Comparison of ENCODE assay signal across 18 cellular contexts in genomic region chr1:217010253-217010652, GRCh38.
DNase-seq lines count a peak whose midpoint lies in the region; ATAC-seq, FAIRE-seq and TF ChIP-seq lines count a peak whose summit lies in the region.
"Had no signal": no experiment of that assay in that cellular context is flagged by ENCODE, and none has a peak within 500 bp of the region (broad histone marks: within the 10 kb centered on the region; RNA-seq: fewer than 3 reads in every experiment).

No MANE protein-coding gene starts in this region.

- peak; percentile 56 for ATAC-seq in HG02938 (IDR thresholded peaks at IDR 0.05; ENCODE audit: unreplicated experiment)
- ATAC-seq in GM12878 = peak; percentile 46; the same call in 1 of the 3 replicates
- ATAC-seq in foreskin keratinocyte = peak; percentile 70
- ATAC-seq in HG02623 (IDR thresholded peaks at IDR 0.05; ENCODE audit: unreplicated experiment) = no peak
- ATAC-seq: K562 had no signal

- H3K4me3 ChIP-seq in GM12878 = no peak overlapping the region
- H3K4me3 ChIP-seq: GM23248, K562 had no signal

- CTCF ChIA-PET in GM12878 (lab: Yijun Ruan, JAX) = no interaction called here

- TF ChIP-seq EP300 in GM12878 (IDR thresholded peaks at IDR 0.05; ENCODE audit: borderline replicate concordance in 1 of 2, control insufficient read depth in 1 of 2, low read depth in 2 of 2, low read length in 2 of 2) = no peak

- H3K27me3 ChIP-seq in GM12878 (replicated peaks in 1 of 2; ENCODE audit: control insufficient read depth in 2 of 2, insufficient read depth in 2 of 2, low read length in 1 of 2) (no peaks in the 10 kb centered on the region), foreskin keratinocyte (no peaks in the 10 kb centered on the region)

- H4K20me1 ChIP-seq in GM12878 (ENCODE audit: control insufficient read depth, insufficient read depth) = no peaks in the 10 kb centered on the region

- intact Hi-C loops in GM12878 (cut with micrococcal nuclease; ENCODE audit: unreplicated experiment) = no loop called here

- H2AFZ ChIP-seq in GM12878 (ENCODE audit: control insufficient read depth, low read depth, low read length) = no peak overlapping the region
- H2AFZ ChIP-seq: GM23248 had no signal

- TF ChIP-seq RAD21 in GM12878 (IDR thresholded peaks at IDR 0.05; ENCODE audit: insufficient read depth, low read depth, low read length) = no peak

- TF ChIP-seq CTCF in GM12878 (IDR thresholded peaks at IDR 0.05 in 2 of 3, conservative IDR thresholded peaks at IDR 0.05 in 1 of 3; ENCODE audit: control insufficient read depth in 2 of 3, extremely low read depth in 1 of 3, insufficient read depth in 1 of 3, low read depth in 3 of 3, low read length in 3 of 3) (no peak), foreskin keratinocyte (conservative IDR thresholded peaks at IDR 0.05) (no peak), D721Med (IDR thresholded peaks at IDR 0.05; ENCODE audit: insufficient read depth, missing control alignments) (no peak)

- no peaks in the 10 kb centered on the region for H3K79me2 ChIP-seq in GM12878 (ENCODE audit: control insufficient read depth, insufficient read depth, low read length)

- POLR2A ChIA-PET in GM12878 (lab: Charles Lee) = no interaction called here

- H3K4me2 ChIP-seq in GM12878 (ENCODE audit: control insufficient read depth, insufficient read depth) = no peak overlapping the region

- 0% methylated on average over 2 of the region's 2 CpGs for WGBS in GM12878 (ENCODE audit: insufficient coverage, insufficient replicate concordance, low lambda C conversion rate, missing lambda C conversion rate)

- in situ Hi-C loops in GM12878 (cut with MboI) = no loop called here

- DNase-seq in Ammon's horn (ENCODE audit: low spot score) (peak; percentile 20), GM12878 (ENCODE audit: low read depth, low spot score) (no peak), foreskin keratinocyte (no peak), D721Med (ENCODE audit: insufficient read length, low spot score) (no peak), SKM-1 (lab: John Stamatoyannopoulos, UW; ENCODE audit: unreplicated experiment) (no peak), DMS79 (lab: John Stamatoyannopoulos, UW) (no peak)
- DNase-seq: ACHN; CD4-positive, alpha-beta memory T cell; DMS153; DND-41; GDM1; GM23248 had no signal

- H3K9ac ChIP-seq in GM12878 (ENCODE audit: control insufficient read depth, insufficient read depth, low read length) = no peak overlapping the region
- H3K9ac ChIP-seq: GM23248 had no signal

- no TSS peak for BruUV-seq in GM12878 (replicated peaks; lab: Mats Ljungman, UMichigan)

- FAIRE-seq in GM12878 (lab: Jason Lieb, UNC) (peak; percentile 27), D721Med (lab: Jason Lieb, UNC) (no peak)
- FAIRE-seq: H54, K562 had no signal

- no peak for TF ChIP-seq POLR2A in GM12878 (IDR thresholded peaks at IDR 0.05; ENCODE audit: low read depth, low read length)

- H3K27ac ChIP-seq in GM12878 (ENCODE audit: control insufficient read depth, insufficient read depth) (no peak overlapping the region), foreskin keratinocyte (no peak overlapping the region)
- H3K27ac ChIP-seq: C4-2B, GM23248, HL-60 had no signal

- RAD21 ChIA-PET in GM12878 (lab: Charles Lee; ENCODE audit: unreplicated experiment) = no interaction called here

- H3K36me3 ChIP-seq in GM12878 (ENCODE audit: control insufficient read depth in 2 of 2, insufficient read depth in 2 of 2, low read length in 1 of 2) = no peaks in the 10 kb centered on the region

- SMC1A ChIA-PET in GM12878 (lab: Charles Lee; ENCODE audit: uncharacterized antibody, unreplicated experiment) = no interaction called here

- H3K4me1 ChIP-seq in GM12878 (ENCODE audit: control insufficient read depth, insufficient read depth, low read length) = no peaks in the 10 kb centered on the region
- H3K4me1 ChIP-seq in foreskin keratinocyte = peaks cover 9% of the 10 kb centered on the region

- H3K9me3 ChIP-seq in GM12878 (replicated peaks; ENCODE audit: control insufficient read depth, insufficient read depth, low read length) = no peaks in the 10 kb centered on the region

TF ChIP-seq in GM12878, 131 proteins besides CTCF, POLR2A, EP300 and RAD21:
- no peak for TF ChIP-seq POLR2AphosphoS2 (IDR thresholded peaks at IDR 0.05; ENCODE audit: low read depth, low read length)
- TF ChIP-seq, protein P1, sequence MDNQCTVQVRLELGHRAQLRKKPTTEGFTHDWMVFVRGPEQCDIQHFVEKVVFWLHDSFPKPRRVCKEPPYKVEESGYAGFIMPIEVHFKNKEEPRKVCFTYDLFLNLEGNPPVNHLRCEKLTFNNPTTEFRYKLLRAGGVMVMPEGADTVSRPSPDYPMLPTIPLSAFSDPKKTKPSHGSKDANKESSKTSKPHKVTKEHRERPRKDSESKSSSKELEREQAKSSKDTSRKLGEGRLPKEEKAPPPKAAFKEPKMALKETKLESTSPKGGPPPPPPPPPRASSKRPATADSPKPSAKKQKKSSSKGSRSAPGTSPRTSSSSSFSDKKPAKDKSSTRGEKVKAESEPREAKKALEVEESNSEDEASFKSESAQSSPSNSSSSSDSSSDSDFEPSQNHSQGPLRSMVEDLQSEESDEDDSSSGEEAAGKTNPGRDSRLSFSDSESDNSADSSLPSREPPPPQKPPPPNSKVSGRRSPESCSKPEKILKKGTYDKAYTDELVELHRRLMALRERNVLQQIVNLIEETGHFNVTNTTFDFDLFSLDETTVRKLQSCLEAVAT (IDR thresholded peaks at IDR 0.05) = no peak
- no peak for TF ChIP-seq USF1 (IDR thresholded peaks at IDR 0.05; ENCODE audit: borderline replicate concordance, extremely low read length, insufficient read depth, low read depth, low read length)
- TF ChIP-seq FOXM1 (IDR thresholded peaks at IDR 0.05; ENCODE audit: low read depth, low read length) = no peak
